Comparison of ENCODE assay signal across 8 cellular contexts in genomic region chr2:119679526-119679837, GRCh38. TPM values are rescaled to one million over a fixed set of nuclear protein-coding genes. Genes with fewer than 3 reads are reported as not detected.
A peak's percentile ranks its signal among the peaks of the same experiment; 100 is the strongest.
DNase-seq lines count a peak whose midpoint lies in the region; ATAC-seq and TF ChIP-seq lines count a peak whose summit lies in the region.

No MANE protein-coding gene starts in this region.

- H3K4me3 ChIP-seq in Jurkat, Clone E6-1 (ENCODE audit: low read length), result peak overlapping the region; percentile 91
- H3K4me3 ChIP-seq in dorsolateral prefrontal cortex, result peak overlapping the region; percentile 60 to 99 (median 90)

- H3K4me3 Mint-ChIP-seq in CD14-positive monocyte (peak overlapping the region; percentile 82 to 93), nephron progenitor cell (peak overlapping the region; percentile 87)

- peak overlapping the region in 3 of 7 donors; percentile 37 to 63 (median 51) for H3K27ac Mint-ChIP-seq in CD14-positive monocyte
- no peak overlapping the region for H3K27ac Mint-ChIP-seq in nephron progenitor cell

- peak overlapping the region in 26 of 59 donors; percentile 4 to 86 (median 58) for H3K27ac ChIP-seq in dorsolateral prefrontal cortex

- H3K36me3 Mint-ChIP-seq in CD14-positive monocyte (peaks cover 6% of the 10 kb centered on the region in 2 donors), nephron progenitor cell (ENCODE audit: low read depth) (peaks cover 22% of the 10 kb centered on the region)

- intact Hi-C loops in CD14-positive monocyte (cut with micrococcal nuclease) (no loop called here), dorsolateral prefrontal cortex (cut with DNase I) (no loop called here)

- H3K27me3 ChIP-seq in dorsolateral prefrontal cortex, result no peaks in the 10 kb centered on the region

- TF ChIP-seq CTCF in CD14-positive monocyte (IDR thresholded peaks at IDR 0.05) (no peak), dorsolateral prefrontal cortex (IDR thresholded peaks at IDR 0.05 in 54 of 56, conservative IDR thresholded peaks at IDR 0.05 in 2 of 56; ENCODE audit: low read depth in 1 of 56, partially characterized antibody in 56 of 56) (no peak), nephron progenitor cell (IDR thresholded peaks at IDR 0.05) (no peak)

- no peak for ATAC-seq in HG02588 (IDR thresholded peaks at IDR 0.05; ENCODE audit: unreplicated experiment)

- peaks cover 0 to 3% (median 0%) of the 10 kb centered on the region in 7 donors for H3K9me3 Mint-ChIP-seq in CD14-positive monocyte
- H3K9me3 Mint-ChIP-seq in nephron progenitor cell, result no peaks in the 10 kb centered on the region

- H3K4me1 Mint-ChIP-seq in CD14-positive monocyte (peaks cover 12% of the 10 kb centered on the region), nephron progenitor cell (peaks cover 53% of the 10 kb centered on the region)

- H3K27me3 Mint-ChIP-seq in CD14-positive monocyte (ENCODE audit: low read depth in 3 of 3), result peaks cover 2 to 5% (median 5%) of the 10 kb centered on the region in 3 donors
- H3K27me3 Mint-ChIP-seq in nephron progenitor cell (ENCODE audit: low read depth, poor library complexity), result no peaks in the 10 kb centered on the region

- DNase-seq in CD14-positive monocyte (ENCODE audit: low spot score) (no peak), dorsolateral prefrontal cortex (no peak), nephron progenitor cell (no peak), NAMALWA (ENCODE audit: low spot score) (no peak)
- no peak for DNase-seq in Jurkat, Clone E6-1 (ENCODE audit: low read depth, low spot score)
- no peak for DNase-seq in activated CD4-positive, alpha-beta T cell treated with anti-CD3 and anti-CD28 coated beads for 1 hour
- DNase-seq in stimulated activated CD4-positive, alpha-beta T cell treated with anti-CD3 and anti-CD28 coated beads, Interleukin-4, amount 100 ng/mL, for 24 hours, result no peak

RNA-seq across cellular contexts. Expression of gene TMEM177, which starts 0.5 kb away (rescaled TPM):
- polyA plus RNA-seq in CD14-positive monocyte, result 1 to 10 TPM in 1 of 2 donors, under 1 TPM in 1; 0.73 to 1.2 TPM
- polyA plus RNA-seq in Jurkat, Clone E6-1 (2012; ENCODE audit: insufficient read depth, insufficient read length), result 25.1 TPM
- total RNA-seq in dorsolateral prefrontal cortex, result 10 to 100 TPM; 13.0 to 30.4 (median 20.3) TPM
